ENCODE assay signal across 11 cellular contexts in genomic region chr13:66128201-66128600, GRCh38.
"Had no signal": no experiment of that assay in that cellular context is flagged by ENCODE, and none has a peak within 500 bp of the region (broad histone marks: within the 10 kb centered on the region; RNA-seq: fewer than 3 reads in every experiment).

No MANE protein-coding gene starts in this region.

- DNase-seq: activated CD4-positive, alpha-beta memory T cell treated with anti-CD3 and anti-CD28 coated beads, Interleukin-2, amount 10 ng/mL, durations not matched to agents 7 days and 5 days; activated CD4-positive, alpha-beta T cell treated with anti-CD3 and anti-CD28 coated beads for 36 hours; foreskin keratinocyte; left cardiac atrium; lower lobe of right lung; midbrain; retina; stimulated activated CD4-positive, alpha-beta T cell treated with anti-CD3 and anti-CD28 coated beads, Interleukin-15, amount 100 ng/mL, for 24 hours; stimulated activated CD4-positive, alpha-beta T cell treated with anti-CD3 and anti-CD28 coated beads, Interleukin-4, amount 100 ng/mL, for 4 hours; stomach; WERI-Rb-1 had no signal

- ATAC-seq: activated CD4-positive, alpha-beta T cell treated with anti-CD3 and anti-CD28 coated beads for 36 hours; foreskin keratinocyte; left cardiac atrium; lower lobe of right lung had no signal
